Comparison of ENCODE assay signal across 14 cellular contexts in genomic region chr9:86836797-86837196, GRCh38.
DNase-seq lines count a peak whose midpoint lies in the region; ATAC-seq and TF ChIP-seq lines count a peak whose summit lies in the region.
"Had no signal": no experiment of that assay in that cellular context is flagged by ENCODE, and none has a peak within 500 bp of the region (broad histone marks: within the 10 kb centered on the region; RNA-seq: fewer than 3 reads in every experiment).

No MANE protein-coding gene starts in this region.

- H3K4me1 Mint-ChIP-seq in neural progenitor cell = peaks cover 18% of the 10 kb centered on the region

- H3K27ac Mint-ChIP-seq in neural progenitor cell = peak overlapping the region; percentile 57
- H3K27ac Mint-ChIP-seq: effector memory CD8-positive, alpha-beta T cell had no signal

- H3K4me2 ChIP-seq in neural progenitor cell (no peak overlapping the region), PC-9 (no peak overlapping the region)

- no peaks in the 10 kb centered on the region; the same call in 1 of the 2 replicates for H3K9me2 ChIP-seq in PC-9 (ENCODE audit: insufficient read depth)

- TF ChIP-seq CTCF in neural progenitor cell (IDR thresholded peaks at IDR 0.05) = no peak
- TF ChIP-seq CTCF in PC-9 (conservative IDR thresholded peaks at IDR 0.05) = no peak

- no peaks in the 10 kb centered on the region for H3K9me3 Mint-ChIP-seq in neural progenitor cell
- H3K9me3 Mint-ChIP-seq: effector memory CD8-positive, alpha-beta T cell had no signal

- POLR2A ChIA-PET in PC-9 (lab: Charles Lee; ENCODE audit: unreplicated experiment) = no interaction called here

- BruUV-seq in PC-9 (replicated peaks; lab: Mats Ljungman, UMichigan) = no TSS peak

- no peaks in the 10 kb centered on the region for H3K27me3 ChIP-seq in neural progenitor cell
- H3K27me3 ChIP-seq in PC-9 (ENCODE audit: insufficient read depth, low read depth) = no peaks in the 10 kb centered on the region
- H3K27me3 ChIP-seq: foreskin keratinocyte had no signal

- no peaks in the 10 kb centered on the region for H3F3A ChIP-seq in neural progenitor cell (ENCODE audit: low read depth)
- H3F3A ChIP-seq in PC-9 (ENCODE audit: insufficient read depth, low read depth) = no peaks in the 10 kb centered on the region

- no peaks in the 10 kb centered on the region for H3K4me1 ChIP-seq in neural progenitor cell
- H3K4me1 ChIP-seq in PC-9 (replicated peaks; ENCODE audit: insufficient read depth) = no peaks in the 10 kb centered on the region
- H3K4me1 ChIP-seq: foreskin keratinocyte had no signal

- H3K36me3 Mint-ChIP-seq in neural progenitor cell = no peaks in the 10 kb centered on the region

- H3K27me3 Mint-ChIP-seq in neural progenitor cell (ENCODE audit: insufficient read depth, low read depth) = no peaks in the 10 kb centered on the region

- CTCF ChIA-PET in PC-9 (lab: Charles Lee) = no interaction called here

- peak; percentile 82 for ATAC-seq in GM18870 (IDR thresholded peaks at IDR 0.05; ENCODE audit: unreplicated experiment)
- peak; percentile 75 for ATAC-seq in GM21576 (IDR thresholded peaks at IDR 0.05; ENCODE audit: unreplicated experiment)
- ATAC-seq in HG03066 (IDR thresholded peaks at IDR 0.05; ENCODE audit: low read depth, unreplicated experiment) = peak; percentile 78
- ATAC-seq in GM19455 (IDR thresholded peaks at IDR 0.05; ENCODE audit: unreplicated experiment) = no peak
- ATAC-seq: activated CD4-positive, CD25-positive, alpha-beta regulatory T cell treated with anti-CD3 and anti-CD28 coated beads, Interleukin-2, amount 50 U/mL, for 24 hours; effector memory CD8-positive, alpha-beta T cell; foreskin keratinocyte had no signal

- H3K36me3 ChIP-seq in neural progenitor cell (no peaks in the 10 kb centered on the region), PC-9 (ENCODE audit: low read depth) (no peaks in the 10 kb centered on the region)

- H3K27ac ChIP-seq in neural progenitor cell (no peak overlapping the region), PC-9 (no peak overlapping the region)
- H3K27ac ChIP-seq: foreskin keratinocyte had no signal

- H3K79me2 ChIP-seq in neural progenitor cell (ENCODE audit: low read depth) (no peaks in the 10 kb centered on the region), PC-9 (ENCODE audit: low read depth) (no peaks in the 10 kb centered on the region)

- no peak overlapping the region for H3K4me3 ChIP-seq in neural progenitor cell
- H3K4me3 ChIP-seq in PC-9 = no peak overlapping the region

- no peaks in the 10 kb centered on the region for H4K20me1 ChIP-seq in neural progenitor cell (ENCODE audit: low read depth)
- no peaks in the 10 kb centered on the region for H4K20me1 ChIP-seq in PC-9 (ENCODE audit: insufficient read depth)

- H3K9me3 ChIP-seq in neural progenitor cell (ENCODE audit: low read depth) = no peaks in the 10 kb centered on the region
- no peaks in the 10 kb centered on the region for H3K9me3 ChIP-seq in PC-9 (ENCODE audit: insufficient read depth, low read depth)

- H2AFZ ChIP-seq in neural progenitor cell (replicated peaks) = no peak overlapping the region
- H2AFZ ChIP-seq in PC-9 = no peak overlapping the region

- no peak overlapping the region for H3K4me3 Mint-ChIP-seq in neural progenitor cell
- H3K4me3 Mint-ChIP-seq: effector memory CD8-positive, alpha-beta T cell had no signal

- DNase-seq in neural progenitor cell (ENCODE audit: low spot score) (no peak), PC-9 (no peak), NAMALWA (ENCODE audit: low spot score) (no peak)
- DNase-seq in stimulated activated CD4-positive, alpha-beta T cell treated with anti-CD3 and anti-CD28 coated beads, Interleukin-1b, Interleukin-23, amount 100 ng/mL, for 48 hours = no peak
- DNase-seq: amygdala; effector memory CD8-positive, alpha-beta T cell; foreskin keratinocyte; Karpas-422; stimulated activated CD4-positive, alpha-beta T cell treated with anti-CD3 and anti-CD28 coated beads, Interleukin-4, amount 100 ng/mL, for 4 hours had no signal

- H3K9ac ChIP-seq in neural progenitor cell = no peak overlapping the region

- intact Hi-C loops in PC-9 (cut with micrococcal nuclease; ENCODE audit: unreplicated experiment) = no loop called here
